ENCODE assay signal across 25 cellular contexts in the genomic region with DNA sequence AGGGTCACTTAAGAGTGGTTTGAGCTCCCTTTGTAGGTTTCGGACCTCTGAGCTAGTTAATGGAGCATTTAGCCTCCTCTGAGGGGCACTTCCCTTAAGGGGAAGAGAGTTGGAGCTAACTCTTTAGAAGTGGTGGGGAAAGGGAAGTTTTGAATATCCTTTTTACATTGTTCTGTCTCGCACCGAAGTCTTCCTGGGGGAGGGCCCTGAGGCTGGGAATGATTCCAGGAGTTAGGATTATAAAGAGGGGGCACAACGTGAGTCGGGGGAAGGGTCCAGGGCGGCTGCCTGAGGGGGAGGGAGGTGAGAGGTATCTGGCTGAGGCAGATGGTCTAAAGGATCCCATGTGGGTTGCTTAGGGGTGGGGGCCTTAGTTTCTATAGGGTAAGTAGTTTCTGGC. TPM values are rescaled to one million over a fixed set of nuclear protein-coding genes. Genes with fewer than 3 reads are reported as not detected.
A peak's percentile ranks its signal among the peaks of the same experiment; 100 is the strongest.
DNase-seq lines count a peak whose midpoint lies in the region; ATAC-seq and TF ChIP-seq lines count a peak whose summit lies in the region.
"Had no signal": no experiment of that assay in that cellular context is flagged by ENCODE, and none has a peak within 500 bp of the region (broad histone marks: within the 10 kb centered on the region; RNA-seq: fewer than 3 reads in every experiment).

No MANE protein-coding gene starts in this region.

- H3K4me1 ChIP-seq in neural progenitor cell, result peaks cover 91% of the 10 kb centered on the region
- H3K4me1 ChIP-seq in upper lobe of left lung, result peaks cover 30 to 50% (median 35%) of the 10 kb centered on the region in 4 donors
- H3K4me1 ChIP-seq: HAP-1 had no signal

- no peak for DNase-seq in activated CD8-positive, alpha-beta T cell treated with anti-CD3 and anti-CD28 coated beads, Interleukin-2, amount 10 ng/mL, durations not matched to agents 7 days and 5 days
- DNase-seq in activated CD8-positive, alpha-beta T cell treated with anti-CD3 and anti-CD28 coated beads for 36 hours, result no peak
- DNase-seq in caudate nucleus (lab: John Stamatoyannopoulos, UW) (no peak), neural progenitor cell (ENCODE audit: low spot score) (no peak), upper lobe of left lung (no peak), posterior cingulate gyrus (no peak)
- DNase-seq: Calu3; CD8-positive, alpha-beta memory T cell; DMS153; GM23248; KG1; NCI-H1092 treated with DMSO at 0.1 percent for 48 hours; NCI-H146; NCI-H2029; NCI-H226; NCI-H510A treated with DMSO at 0.1 percent for 48 hours; NCI-H748 treated with DMSO at 0.1 percent for 48 hours; PC-9; RPMI8226; SHP77 treated with DMSO at 0.1 percent for 48 hours had no signal

- H3K9me3 ChIP-seq in neural progenitor cell (ENCODE audit: low read depth) (no peaks in the 10 kb centered on the region), upper lobe of left lung (peaks cover 11 to 35% (median 29%) of the 10 kb centered on the region in 4 donors)

- peaks cover 50% of the 10 kb centered on the region for H3F3A ChIP-seq in neural progenitor cell (ENCODE audit: low read depth)

- H3K27me3 ChIP-seq in neural progenitor cell (no peaks in the 10 kb centered on the region), upper lobe of left lung (no peaks in the 10 kb centered on the region)

- POLR2A ChIA-PET in activated CD8-positive, alpha-beta T cell treated with anti-CD3 and anti-CD28 coated beads, Interleukin-2, amount 10 ng/mL, durations not matched to agents 7 days and 5 days (lab: Charles Lee), result interaction anchor here (0.9 kb wide), 1 partner anchor 33 kb away, joined by 3 read pairs; the partner anchor contains the start of gene SEC14L1
- POLR2A ChIA-PET in activated CD8-positive, alpha-beta T cell treated with anti-CD3 and anti-CD28 coated beads for 36 hours (lab: Charles Lee), result interaction anchor here (0.9 kb wide), 1 partner anchor 27 kb away, joined by 4 read pairs; no protein-coding TSS in a partner anchor

- peaks cover 76% of the 10 kb centered on the region for H3K79me2 ChIP-seq in neural progenitor cell (ENCODE audit: low read depth)

- ATAC-seq in activated CD8-positive, alpha-beta T cell treated with anti-CD3 and anti-CD28 coated beads, Interleukin-2, amount 10 ng/mL, durations not matched to agents 7 days and 5 days, result no peak
- ATAC-seq in activated CD8-positive, alpha-beta T cell treated with anti-CD3 and anti-CD28 coated beads for 36 hours, result no peak
- no peak for ATAC-seq in upper lobe of left lung (ENCODE audit: low FRiP score in 2 of 2)
- no peak for ATAC-seq in HG03108 (IDR thresholded peaks at IDR 0.05; ENCODE audit: unreplicated experiment)
- ATAC-seq in HG02885 (IDR thresholded peaks at IDR 0.05; ENCODE audit: poor library complexity, unreplicated experiment), result no peak

- no peaks in the 10 kb centered on the region for H3K36me3 ChIP-seq in neural progenitor cell
- peaks cover 0 to 17% (median 12%) of the 10 kb centered on the region in 4 donors for H3K36me3 ChIP-seq in upper lobe of left lung
- H3K36me3 ChIP-seq: HAP-1 had no signal

- TF ChIP-seq EP300 in upper lobe of left lung (IDR thresholded peaks at IDR 0.05), result no peak

- peaks cover 11% of the 10 kb centered on the region for H3K4me1 Mint-ChIP-seq in activated CD8-positive, alpha-beta T cell treated with anti-CD3 and anti-CD28 coated beads, Interleukin-2, amount 10 ng/mL, durations not matched to agents 7 days and 5 days (ENCODE audit: low read depth)
- H3K4me1 Mint-ChIP-seq in activated CD8-positive, alpha-beta T cell treated with anti-CD3 and anti-CD28 coated beads for 36 hours (ENCODE audit: low read depth), result peaks cover 5% of the 10 kb centered on the region
- peaks cover 3% of the 10 kb centered on the region for H3K4me1 Mint-ChIP-seq in neural progenitor cell

- peaks cover 8% of the 10 kb centered on the region for H4K20me1 ChIP-seq in neural progenitor cell (ENCODE audit: low read depth)

- peak overlapping the region; percentile 58 for H3K4me2 ChIP-seq in neural progenitor cell
- H3K4me2 ChIP-seq: PC-9 had no signal

- H3K36me3 Mint-ChIP-seq in activated CD8-positive, alpha-beta T cell treated with anti-CD3 and anti-CD28 coated beads, Interleukin-2, amount 10 ng/mL, durations not matched to agents 7 days and 5 days (ENCODE audit: low read depth), result peaks cover 82% of the 10 kb centered on the region
- H3K36me3 Mint-ChIP-seq in activated CD8-positive, alpha-beta T cell treated with anti-CD3 and anti-CD28 coated beads for 36 hours (ENCODE audit: low read depth), result peaks cover 36% of the 10 kb centered on the region
- H3K36me3 Mint-ChIP-seq in neural progenitor cell, result peaks cover 56% of the 10 kb centered on the region

- intact Hi-C loops in activated CD8-positive, alpha-beta T cell treated with anti-CD3 and anti-CD28 coated beads for 36 hours (cut with micrococcal nuclease), result no loop called here
- intact Hi-C loops in posterior cingulate gyrus (cut with DNase I), result no loop called here

- 61 to 62% methylated on average over 6 of the region's 6 CpGs for WGBS in upper lobe of left lung, 2 donors

- CTCF ChIA-PET in activated CD8-positive, alpha-beta T cell treated with anti-CD3 and anti-CD28 coated beads, Interleukin-2, amount 10 ng/mL, durations not matched to agents 7 days and 5 days (lab: Charles Lee), result interaction anchor here (0.5 kb wide), 1 partner anchor 696 kb away, joined by 3 read pairs; no protein-coding TSS in a partner anchor
- CTCF ChIA-PET in activated CD8-positive, alpha-beta T cell treated with anti-CD3 and anti-CD28 coated beads for 36 hours (lab: Charles Lee), result interaction anchor here (1.4 to 1.6 kb wide), 2 partner anchors 9 to 15 kb away, joined by 3 read pairs; no protein-coding TSS in a partner anchor

- no peak overlapping the region for H3K4me3 Mint-ChIP-seq in activated CD8-positive, alpha-beta T cell treated with anti-CD3 and anti-CD28 coated beads, Interleukin-2, amount 10 ng/mL, durations not matched to agents 7 days and 5 days
- H3K4me3 Mint-ChIP-seq in activated CD8-positive, alpha-beta T cell treated with anti-CD3 and anti-CD28 coated beads for 36 hours, result no peak overlapping the region
- peak overlapping the region; percentile 6 for H3K4me3 Mint-ChIP-seq in neural progenitor cell
- H3K4me3 Mint-ChIP-seq: CD8-positive, alpha-beta memory T cell had no signal

- no peak for TF ChIP-seq CTCF in activated CD8-positive, alpha-beta T cell treated with anti-CD3 and anti-CD28 coated beads for 36 hours (IDR thresholded peaks at IDR 0.05)
- TF ChIP-seq CTCF in neural progenitor cell (IDR thresholded peaks at IDR 0.05), result no peak
- no peak for TF ChIP-seq CTCF in upper lobe of left lung (IDR thresholded peaks at IDR 0.05)

- H3K9me3 Mint-ChIP-seq in activated CD8-positive, alpha-beta T cell treated with anti-CD3 and anti-CD28 coated beads, Interleukin-2, amount 10 ng/mL, durations not matched to agents 7 days and 5 days (ENCODE audit: insufficient read depth), result peaks cover 62% of the 10 kb centered on the region
- H3K9me3 Mint-ChIP-seq in activated CD8-positive, alpha-beta T cell treated with anti-CD3 and anti-CD28 coated beads for 36 hours, result peaks cover 26% of the 10 kb centered on the region
- H3K9me3 Mint-ChIP-seq in neural progenitor cell, result peaks cover 68% of the 10 kb centered on the region

- no peak overlapping the region for H3K4me3 ChIP-seq in neural progenitor cell
- H3K4me3 ChIP-seq in upper lobe of left lung, result no peak overlapping the region
- H3K4me3 ChIP-seq: GM23248, HAP-1, PC-9 had no signal

- H3K27ac ChIP-seq in caudate nucleus (ENCODE audit: low read depth, low read length) (peak overlapping the region; percentile 3), neural progenitor cell (peak overlapping the region; percentile 26), upper lobe of left lung (peak overlapping the region in 3 of 4 donors; percentile 13 to 27 (median 15))
- H3K27ac ChIP-seq: 22Rv1, C4-2B, GM23248, PC-9 had no signal

- H3K27ac Mint-ChIP-seq in activated CD8-positive, alpha-beta T cell treated with anti-CD3 and anti-CD28 coated beads, Interleukin-2, amount 10 ng/mL, durations not matched to agents 7 days and 5 days, result peak overlapping the region; percentile 44
- H3K27ac Mint-ChIP-seq in activated CD8-positive, alpha-beta T cell treated with anti-CD3 and anti-CD28 coated beads for 36 hours, result no peak overlapping the region
- H3K27ac Mint-ChIP-seq in neural progenitor cell, result no peak overlapping the region

- no peak overlapping the region for H3K9ac ChIP-seq in neural progenitor cell
- H3K9ac ChIP-seq: GM23248 had no signal

- no peaks in the 10 kb centered on the region for H3K27me3 Mint-ChIP-seq in activated CD8-positive, alpha-beta T cell treated with anti-CD3 and anti-CD28 coated beads, Interleukin-2, amount 10 ng/mL, durations not matched to agents 7 days and 5 days (ENCODE audit: low read depth)
- no peaks in the 10 kb centered on the region for H3K27me3 Mint-ChIP-seq in activated CD8-positive, alpha-beta T cell treated with anti-CD3 and anti-CD28 coated beads for 36 hours
- no peaks in the 10 kb centered on the region for H3K27me3 Mint-ChIP-seq in neural progenitor cell (ENCODE audit: insufficient read depth, low read depth)

- TF ChIP-seq POLR2A in upper lobe of left lung (IDR thresholded peaks at IDR 0.05), result no peak

- no peak overlapping the region for H2AFZ ChIP-seq in neural progenitor cell (replicated peaks)
- H2AFZ ChIP-seq: GM23248, PC-9 had no signal

RNA-seq across cellular contexts. Expression of gene SEC14L1, which starts 32.3 kb away (rescaled TPM):
- 10 to 100 TPM; 86.5 to 88.8 TPM for total RNA-seq in activated CD8-positive, alpha-beta T cell treated with anti-CD3 and anti-CD28 coated beads, Interleukin-2, amount 10 ng/mL, durations not matched to agents 7 days and 5 days
- 10 to 100 TPM; 79.7 to 91.6 TPM for total RNA-seq in activated CD8-positive, alpha-beta T cell treated with anti-CD3 and anti-CD28 coated beads for 36 hours
- total RNA-seq in neural progenitor cell (ENCODE audit: low replicate concordance) (60.6 and 75.0 TPM in 2 replicates), upper lobe of left lung (100 to 1,000 TPM; 100 to 291 (median 145) TPM)
